In the genomic region with DNA sequence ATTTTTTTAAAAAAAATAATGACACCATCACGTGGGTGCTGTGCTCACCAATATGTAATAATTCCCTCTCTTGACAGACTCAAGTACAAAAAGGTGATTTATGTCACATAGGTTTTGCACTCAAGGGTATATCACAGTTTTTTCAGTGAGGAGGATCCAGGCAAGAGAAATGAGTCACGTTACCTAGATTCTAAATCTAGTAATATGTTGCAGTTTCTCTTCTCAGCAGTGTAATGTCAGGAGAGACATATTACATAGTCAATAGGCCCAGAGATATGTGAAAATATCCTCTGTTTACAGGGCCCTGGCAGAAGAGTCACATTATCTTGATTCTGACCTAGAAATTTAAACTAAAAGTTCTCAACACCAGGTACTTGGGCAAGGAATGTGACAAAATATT, we compare ENCODE assay signal across 9 cellular contexts.
"Had no signal": no experiment of that assay in that cellular context is flagged by ENCODE, and none has a peak within 500 bp of the region (broad histone marks: within the 10 kb centered on the region; RNA-seq: fewer than 3 reads in every experiment).

No MANE protein-coding gene starts in this region.

- H2AFZ ChIP-seq: GM23248 had no signal

- H3K27ac ChIP-seq: GM23248, HL-60 had no signal

- H3K36me3 Mint-ChIP-seq: IgD-negative memory B cell had no signal

- FAIRE-seq: HepG2 had no signal

- H3K4me3 Mint-ChIP-seq: HFFc6, IgD-negative memory B cell had no signal

- H3K4me1 Mint-ChIP-seq: IgD-negative memory B cell had no signal

- ATAC-seq: HCT116, HepG2 had no signal

- H3K4me1 ChIP-seq: HAP-1 had no signal

- H3K36me3 ChIP-seq: HAP-1 had no signal

- H3K27me3 Mint-ChIP-seq: IgD-negative memory B cell had no signal

- H3K9ac ChIP-seq: GM23248 had no signal

- H3K27ac Mint-ChIP-seq: HFFc6, IgD-negative memory B cell had no signal

- H3K9me3 ChIP-seq: HAP-1 had no signal

- H3K4me3 ChIP-seq: GM23248, HAP-1 had no signal

- H3K9me3 Mint-ChIP-seq: HFFc6, IgD-negative memory B cell had no signal

- DNase-seq: GOT3, H7 had no signal
